In the genomic region with DNA sequence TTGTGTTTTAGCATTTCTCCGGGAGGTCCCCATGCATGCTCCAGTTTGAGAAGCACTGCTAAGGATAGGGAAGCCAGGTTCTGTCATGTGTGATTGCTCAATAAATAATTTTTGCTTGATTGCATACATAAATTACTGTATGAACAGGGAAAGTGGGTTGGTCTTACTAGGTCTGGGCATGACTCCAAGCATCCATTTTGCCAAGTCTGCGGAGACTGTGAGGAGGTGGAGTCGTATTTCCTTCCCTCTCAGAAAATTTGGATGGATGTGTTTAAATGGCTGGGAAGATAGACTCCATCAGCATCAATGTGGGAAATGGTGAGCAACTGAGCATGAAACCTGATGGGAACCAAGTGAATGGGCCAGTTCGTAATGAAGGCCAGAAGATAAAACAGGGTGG, we compare ENCODE assay signal across 14 cellular contexts.
DNase-seq lines count a peak whose midpoint lies in the region; ATAC-seq, FAIRE-seq and TF ChIP-seq lines count a peak whose summit lies in the region.
"Had no signal": no experiment of that assay in that cellular context is flagged by ENCODE, and none has a peak within 500 bp of the region (broad histone marks: within the 10 kb centered on the region; RNA-seq: fewer than 3 reads in every experiment).

No MANE protein-coding gene starts in this region.

- H3K36me3 ChIP-seq in breast epithelium (no peaks in the 10 kb centered on the region), left ventricle myocardium inferior (no peaks in the 10 kb centered on the region), HepG2 (replicated peaks in 1 of 2; ENCODE audit: control insufficient read depth in 1 of 2, insufficient read depth in 2 of 2, low read length in 2 of 2) (no peaks in the 10 kb centered on the region)
- H3K36me3 ChIP-seq: thyroid gland had no signal

- ATAC-seq in HG03135 (IDR thresholded peaks at IDR 0.05; ENCODE audit: unreplicated experiment) (no peak), HG02938 (IDR thresholded peaks at IDR 0.05; ENCODE audit: unreplicated experiment) (no peak), HepG2 (no peak)
- ATAC-seq: body of pancreas; naive thymus-derived CD8-positive, alpha-beta T cell had no signal

- DNase-seq in MCF 10A (ENCODE audit: unreplicated experiment) (peak; percentile 77), breast epithelium (ENCODE audit: low spot score in 2 of 2) (no peak), RWPE1 (ENCODE audit: low spot score) (peak; percentile 2), left ventricle myocardium inferior (peak; percentile 15), HepG2 (ENCODE audit: low spot score) (no peak), CD1c-positive myeloid dendritic cell (ENCODE audit: extremely low spot score) (no peak)
- DNase-seq: hippocampal formation; naive thymus-derived CD8-positive, alpha-beta T cell; stimulated activated CD4-positive, alpha-beta T cell treated with anti-CD3 and anti-CD28 coated beads, Interleukin-2, amount 100 ng/mL, for 48 hours had no signal

- BruUV-seq in MCF 10A (replicated peaks; lab: Mats Ljungman, UMichigan) = no TSS peak
- BruUV-seq in HepG2 (replicated peaks; lab: Mats Ljungman, UMichigan) = no TSS peak

- no peaks in the 10 kb centered on the region for H4K20me1 ChIP-seq in HepG2 (ENCODE audit: insufficient read depth, low read length)

- peaks cover 13% of the 10 kb centered on the region for H3K4me1 Mint-ChIP-seq in MCF 10A (ENCODE audit: insufficient read depth, unreplicated experiment)
- H3K4me1 Mint-ChIP-seq: naive thymus-derived CD8-positive, alpha-beta T cell had no signal

- no peaks in the 10 kb centered on the region for H3K9me3 ChIP-seq in breast epithelium
- no peaks in the 10 kb centered on the region for H3K9me3 ChIP-seq in left ventricle myocardium inferior (replicated peaks)
- H3K9me3 ChIP-seq in HepG2 (ENCODE audit: low read length) = no peaks in the 10 kb centered on the region
- H3K9me3 ChIP-seq: body of pancreas, thyroid gland had no signal

- CTCF ChIA-PET in MCF 10A (lab: Yijun Ruan, JAX) = interaction anchor here (0.6 kb wide), 1 partner anchor 190 kb away, joined by 4 read pairs; no protein-coding TSS in a partner anchor
- CTCF ChIA-PET in RWPE1 (lab: Yijun Ruan, JAX) = interaction anchor here (0.6 kb wide), 1 partner anchor 133 kb away, joined by 4 read pairs; no protein-coding TSS in a partner anchor
- CTCF ChIA-PET in HepG2 (lab: Yijun Ruan, JAX; ENCODE audit: low intra/inter-chr PET ratio, low total read pairs) = no interaction called here

- no peak overlapping the region for H3K9ac ChIP-seq in HepG2 (ENCODE audit: insufficient read depth, low read depth, low read length)

- H3K79me2 ChIP-seq in HepG2 (ENCODE audit: insufficient read depth, low read length) = no peaks in the 10 kb centered on the region

- WGBS in HepG2 (ENCODE audit: low lambda C conversion rate) = 67% methylated on average over 4 of the region's 4 CpGs

- no peaks in the 10 kb centered on the region for H3K36me3 Mint-ChIP-seq in MCF 10A (ENCODE audit: insufficient read depth, unreplicated experiment)
- H3K36me3 Mint-ChIP-seq: naive thymus-derived CD8-positive, alpha-beta T cell had no signal

- H3K4me3 ChIP-seq in breast epithelium (no peak overlapping the region), left ventricle myocardium inferior (no peak overlapping the region), HepG2 (replicated peaks in 1 of 3; ENCODE audit: insufficient read depth in 1 of 3, low read depth in 2 of 3, low read length in 3 of 3) (no peak overlapping the region)
- H3K4me3 ChIP-seq: body of pancreas, SK-N-MC, thyroid gland had no signal

- H3K27ac ChIP-seq in breast epithelium (no peak overlapping the region), RWPE1 (no peak overlapping the region; the same call in 1 of the 2 replicates), left ventricle myocardium inferior (replicated peaks) (no peak overlapping the region), HepG2 (ENCODE audit: extremely low read length, insufficient read depth, low read length) (no peak overlapping the region)
- H3K27ac ChIP-seq: body of pancreas, SK-N-MC, thyroid gland had no signal

- POLR2A ChIA-PET in MCF 10A (lab: Yijun Ruan, JAX) = interaction anchor here (0.6 kb wide), 1 partner anchor 613 kb away, joined by 4 read pairs; no protein-coding TSS in a partner anchor
- POLR2A ChIA-PET in RWPE1 (lab: Yijun Ruan, JAX; ENCODE audit: low non-redundant PET) = no interaction called here
- POLR2A ChIA-PET in HepG2 (lab: Yijun Ruan, JAX) = no interaction called here

- H3K4me1 ChIP-seq in breast epithelium (no peaks in the 10 kb centered on the region), left ventricle myocardium inferior (no peaks in the 10 kb centered on the region), HepG2 (ENCODE audit: insufficient read depth, low read length) (no peaks in the 10 kb centered on the region)
- H3K4me1 ChIP-seq: body of pancreas, thyroid gland had no signal

- TF ChIP-seq EP300 in HepG2 (IDR thresholded peaks at IDR 0.05; ENCODE audit: low read depth in 2 of 2, low read length in 2 of 2) (no peak), HepG2 (CRISPR knock-in tag; IDR thresholded peaks at IDR 0.05; ENCODE audit: borderline replicate concordance) (no peak)

- no peak for TF ChIP-seq CTCF in MCF 10A (IDR thresholded peaks at IDR 0.05; ENCODE audit: unreplicated experiment)
- TF ChIP-seq CTCF in breast epithelium (IDR thresholded peaks at IDR 0.05) = no peak
- TF ChIP-seq CTCF in RWPE1 (conservative IDR thresholded peaks at IDR 0.05; ENCODE audit: low read depth) = no peak
- TF ChIP-seq CTCF in left ventricle myocardium inferior (IDR thresholded peaks at IDR 0.05; ENCODE audit: borderline replicate concordance) = no peak
- TF ChIP-seq CTCF in HepG2 (CRISPR knock-in tag; IDR thresholded peaks at IDR 0.05) = no peak

- no peak overlapping the region for H3K4me2 ChIP-seq in HepG2 (ENCODE audit: low read depth, low read length)

- FAIRE-seq in HepG2 (lab: Jason Lieb, UNC) = no peak

- H3K9me3 Mint-ChIP-seq in MCF 10A (ENCODE audit: unreplicated experiment) = no peaks in the 10 kb centered on the region

- H3K27ac Mint-ChIP-seq in MCF 10A (ENCODE audit: low read depth, unreplicated experiment) = no peak overlapping the region
- H3K27ac Mint-ChIP-seq: naive thymus-derived CD8-positive, alpha-beta T cell had no signal

- peaks cover 0 to 26% of the 10 kb centered on the region in 2 donors for H3K27me3 ChIP-seq in breast epithelium
- H3K27me3 ChIP-seq in left ventricle myocardium inferior (ENCODE audit: low read depth) = no peaks in the 10 kb centered on the region
- H3K27me3 ChIP-seq in HepG2 (ENCODE audit: control insufficient read depth in 1 of 2, insufficient read depth in 2 of 2, low read length in 2 of 2) = no peaks in the 10 kb centered on the region
- H3K27me3 ChIP-seq: body of pancreas, thyroid gland had no signal

- intact Hi-C loops in MCF 10A (cut with micrococcal nuclease) = no loop called here
- intact Hi-C loops in breast epithelium (cut with DNase I; ENCODE audit: low total_unique reads) = no loop called here
- intact Hi-C loops in left ventricle myocardium inferior (cut with micrococcal nuclease) = no loop called here
- intact Hi-C loops in HepG2 (cut with micrococcal nuclease; ENCODE audit: unreplicated experiment) = no loop called here

- in situ Hi-C loops in HepG2 (cut with HindIII; ENCODE audit: extremely low pct_ligation_motif_present, low pct_unique_long_range_greater_than_20kb) = no loop called here

- TF ChIP-seq RAD21 in HepG2 (CRISPR knock-in tag; IDR thresholded peaks at IDR 0.05) = no peak

- TF ChIP-seq POLR2A in breast epithelium (IDR thresholded peaks at IDR 0.05) (no peak), HepG2 (IDR thresholded peaks at IDR 0.05; ENCODE audit: insufficient read depth in 1 of 2, low read depth in 2 of 2, low read length in 2 of 2) (no peak)

- no peak overlapping the region for H2AFZ ChIP-seq in HepG2 (ENCODE audit: low read length)

- H3K4me3 Mint-ChIP-seq in MCF 10A (ENCODE audit: unreplicated experiment) = no peak overlapping the region
- H3K4me3 Mint-ChIP-seq: naive thymus-derived CD8-positive, alpha-beta T cell had no signal

- H3K27me3 Mint-ChIP-seq in MCF 10A (ENCODE audit: insufficient read depth, unreplicated experiment) = peaks cover 22% of the 10 kb centered on the region

TF ChIP-seq in HepG2, 621 proteins besides CTCF, POLR2A, EP300 and RAD21 (continues in another document):
- no peak for TF ChIP-seq ZNF75D (CRISPR knock-in tag; IDR thresholded peaks at IDR 0.05; ENCODE audit: borderline replicate concordance)
- no peak for TF ChIP-seq NCOA5 (CRISPR knock-in tag; IDR thresholded peaks at IDR 0.05)
- TF ChIP-seq ARNT (IDR thresholded peaks at IDR 0.05) = no peak
- TF ChIP-seq ZNF101 (CRISPR knock-in tag; IDR thresholded peaks at IDR 0.05; ENCODE audit: borderline replicate concordance, low read depth) = no peak
- no peak for TF ChIP-seq ZNF879 (CRISPR knock-in tag; IDR thresholded peaks at IDR 0.05)
- no peak for TF ChIP-seq NR1H2 (CRISPR knock-in tag; IDR thresholded peaks at IDR 0.05; ENCODE audit: borderline replicate concordance, low read depth)
- no peak for TF ChIP-seq SYNCRIP (IDR thresholded peaks at IDR 0.05; ENCODE audit: insufficient read depth, low read depth, low read length)
- no peak for TF ChIP-seq BCL3 (CRISPR knock-in tag; IDR thresholded peaks at IDR 0.05)
- no peak for TF ChIP-seq TBX3 (IDR thresholded peaks at IDR 0.05; ENCODE audit: borderline replicate concordance)
- TF ChIP-seq ZNF382 (CRISPR knock-in tag; IDR thresholded peaks at IDR 0.05; ENCODE audit: borderline replicate concordance) = no peak
- no peak for TF ChIP-seq SRSF9 (IDR thresholded peaks at IDR 0.05; ENCODE audit: borderline replicate concordance, insufficient read depth, low read depth, low read length, poor library complexity, severe bottlenecking)
- no peak for TF ChIP-seq EED (CRISPR knock-in tag; IDR thresholded peaks at IDR 0.05)
- TF ChIP-seq ZNF468 (CRISPR knock-in tag; IDR thresholded peaks at IDR 0.05) = no peak

Comparison
In these comparisons a context has a peak if more than half of its experiments do, and no peak if none do; other contexts are left out.
1. DNase-seq: peak in MCF 10A (single experiment), RWPE1 (single experiment) and left ventricle myocardium inferior (single experiment); none in breast epithelium (0 of 2), HepG2 (single experiment) and CD1c-positive myeloid dendritic cell (single experiment).